In the genomic region with DNA sequence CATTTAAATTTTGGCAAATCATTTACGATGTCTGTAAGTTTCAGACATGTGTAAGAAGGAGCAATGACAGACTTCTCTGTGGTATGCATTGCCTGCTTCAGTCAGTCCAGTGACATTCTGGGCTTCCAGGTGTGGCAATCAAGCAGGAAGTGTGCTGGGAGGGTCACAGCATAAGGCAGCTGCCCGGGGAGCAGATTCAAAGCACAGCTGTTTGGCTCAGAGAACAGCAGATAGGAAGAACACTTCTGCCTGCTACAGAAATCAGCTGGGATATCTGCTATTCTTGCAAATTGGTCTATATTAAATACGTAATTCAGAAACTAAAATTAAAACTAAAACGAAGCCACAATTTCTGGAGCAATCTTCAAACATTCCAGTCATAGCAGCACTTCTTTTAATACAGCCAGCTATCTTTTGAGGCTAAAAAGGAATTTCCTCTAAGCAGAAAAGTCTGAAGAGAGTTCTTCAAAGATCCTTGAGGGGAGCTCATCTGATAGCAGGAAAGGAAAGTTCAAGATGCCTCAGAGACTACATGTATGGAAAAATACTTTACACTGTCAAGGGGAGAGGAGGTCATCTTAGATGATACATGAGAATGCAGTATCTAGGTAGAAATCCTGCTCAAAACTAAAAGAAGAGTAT, we compare ENCODE assay signal across 8 cellular contexts. TPM values are rescaled to one million over a fixed set of nuclear protein-coding genes. Genes with fewer than 3 reads are reported as not detected.
DNase-seq lines count a peak whose midpoint lies in the region; ATAC-seq and TF ChIP-seq lines count a peak whose summit lies in the region.

No MANE protein-coding gene starts in this region.

- no peaks in the 10 kb centered on the region for H3K9me3 ChIP-seq in suprapubic skin

- no peaks in the 10 kb centered on the region for H3K4me1 ChIP-seq in suprapubic skin

- H3K4me3 Mint-ChIP-seq in effector memory CD8-positive, alpha-beta T cell: no peak overlapping the region
- H3K4me3 Mint-ChIP-seq in T-helper 2 cell treated with Interferon-gamma antibody and Interleukin-4, amounts not matched to agents 5 μg/mL and 100 μg/mL, for 36 hours: no peak overlapping the region

- no peaks in the 10 kb centered on the region for H3K4me1 Mint-ChIP-seq in effector memory CD8-positive, alpha-beta T cell (ENCODE audit: low read depth in 2 of 2)
- H3K4me1 Mint-ChIP-seq in T-helper 2 cell treated with Interferon-gamma antibody and Interleukin-4, amounts not matched to agents 5 μg/mL and 100 μg/mL, for 36 hours (ENCODE audit: low read depth): peaks cover 3% of the 10 kb centered on the region

- DNase-seq in ELF-1 (ENCODE audit: low read depth, low spot score) (peak; percentile 30), SKM-1 treated with dmso at 0.1 percent for 144 hours (lab: John Stamatoyannopoulos, UW; ENCODE audit: unreplicated experiment) (peak; percentile 65), lung microvascular endothelial cell (ENCODE audit: low read depth in 2 of 2) (peak; percentile 20 to 45), suprapubic skin (ENCODE audit: low spot score in 2 of 2) (no peak)
- no peak for DNase-seq in effector memory CD8-positive, alpha-beta T cell
- no peak for DNase-seq in T-helper 2 cell treated with Interferon-gamma antibody and Interleukin-4, amounts not matched to agents 5 μg/mL and 100 μg/mL, for 36 hours (ENCODE audit: low spot score)

- H3K27me3 ChIP-seq in suprapubic skin: no peaks in the 10 kb centered on the region

- no peaks in the 10 kb centered on the region for H3K36me3 ChIP-seq in suprapubic skin

- ATAC-seq in GM19452 (IDR thresholded peaks at IDR 0.05; ENCODE audit: unreplicated experiment) (peak; percentile 100), HG03354 (IDR thresholded peaks at IDR 0.05; ENCODE audit: poor library complexity, severe bottlenecking, unreplicated experiment) (peak; percentile 100)
- no peak for ATAC-seq in effector memory CD8-positive, alpha-beta T cell (replicated peaks)

- no peaks in the 10 kb centered on the region for H3K36me3 Mint-ChIP-seq in effector memory CD8-positive, alpha-beta T cell (ENCODE audit: insufficient read depth)
- H3K36me3 Mint-ChIP-seq in T-helper 2 cell treated with Interferon-gamma antibody and Interleukin-4, amounts not matched to agents 5 μg/mL and 100 μg/mL, for 36 hours (ENCODE audit: low read depth): no peaks in the 10 kb centered on the region

- H3K4me3 ChIP-seq in suprapubic skin: no peak overlapping the region

- H3K27me3 Mint-ChIP-seq in effector memory CD8-positive, alpha-beta T cell: peaks cover 0 to 6% of the 10 kb centered on the region in 2 donors
- no peaks in the 10 kb centered on the region for H3K27me3 Mint-ChIP-seq in T-helper 2 cell treated with Interferon-gamma antibody and Interleukin-4, amounts not matched to agents 5 μg/mL and 100 μg/mL, for 36 hours (ENCODE audit: low read depth)

- no peak overlapping the region for H3K27ac ChIP-seq in suprapubic skin

- no peak for TF ChIP-seq POLR2A in suprapubic skin (IDR thresholded peaks at IDR 0.05)

- 10% methylated on average over 4 of the region's 4 CpGs for WGBS in suprapubic skin

- TF ChIP-seq EP300 in suprapubic skin (IDR thresholded peaks at IDR 0.05): no peak

- no peak for TF ChIP-seq CTCF in suprapubic skin (IDR thresholded peaks at IDR 0.05)

- no peak overlapping the region for H3K27ac Mint-ChIP-seq in effector memory CD8-positive, alpha-beta T cell
- no peak overlapping the region for H3K27ac Mint-ChIP-seq in T-helper 2 cell treated with Interferon-gamma antibody and Interleukin-4, amounts not matched to agents 5 μg/mL and 100 μg/mL, for 36 hours

- H3K9me3 Mint-ChIP-seq in effector memory CD8-positive, alpha-beta T cell: no peaks in the 10 kb centered on the region
- H3K9me3 Mint-ChIP-seq in T-helper 2 cell treated with Interferon-gamma antibody and Interleukin-4, amounts not matched to agents 5 μg/mL and 100 μg/mL, for 36 hours: no peaks in the 10 kb centered on the region

RNA-seq across cellular contexts. Expression of a gene that starts 47.4 kb away (rescaled TPM):
- 14.7 and 22.4 TPM in 2 replicates for total RNA-seq in lung microvascular endothelial cell
- total RNA-seq in suprapubic skin: 10 to 100 TPM in 2 of 4 donors, 1 to 10 TPM in 2; 7.9 to 13.4 (median 9.5) TPM

Comparison
In these comparisons a context has a peak if more than half of its experiments do, and no peak if none do; other contexts are left out.
1. DNase-seq: peak in ELF-1 (single experiment), SKM-1 treated with dmso at 0.1 percent for 144 hours (single experiment) and lung microvascular endothelial cell (2 of 2); none in effector memory CD8-positive, alpha-beta T cell (0 of 3), suprapubic skin (0 of 2) and T-helper 2 cell treated with Interferon-gamma antibody and Interleukin-4, amounts not matched to agents 5 μg/mL and 100 μg/mL, for 36 hours (single experiment).